ENCODE assay signal across 12 cellular contexts in the genomic region with DNA sequence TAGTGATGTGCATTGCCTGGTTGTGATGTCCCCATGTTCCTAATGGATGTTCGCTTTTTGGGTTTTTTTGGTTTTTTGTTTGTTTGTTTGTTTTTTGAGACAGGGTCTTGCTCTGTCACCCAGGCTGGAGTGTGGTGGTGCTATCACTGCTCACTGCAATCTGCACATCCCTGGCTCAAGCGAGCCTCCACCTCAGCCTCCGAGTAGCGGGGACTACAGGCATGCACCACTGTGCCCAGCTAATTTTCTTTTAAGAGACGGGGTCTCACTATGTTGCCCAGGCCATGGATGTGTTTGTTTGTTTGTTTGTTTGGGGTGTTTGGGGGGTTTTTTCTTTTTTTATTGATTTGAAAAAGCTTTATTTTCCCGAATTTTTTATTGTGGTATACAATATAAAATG. TPM values are rescaled to one million over a fixed set of nuclear protein-coding genes. Genes with fewer than 3 reads are reported as not detected.
DNase-seq lines count a peak whose midpoint lies in the region; ATAC-seq and TF ChIP-seq lines count a peak whose summit lies in the region.
"Had no signal": no experiment of that assay in that cellular context is flagged by ENCODE, and none has a peak within 500 bp of the region (broad histone marks: within the 10 kb centered on the region; RNA-seq: fewer than 3 reads in every experiment).

No MANE protein-coding gene starts in this region.

- H3K4me1 ChIP-seq in CD8-positive, alpha-beta T cell (ENCODE audit: insufficient read depth, low read length) = peaks cover 10% of the 10 kb centered on the region
- peaks cover 4 to 54% (median 5%) of the 10 kb centered on the region in 3 donors for H3K4me1 ChIP-seq in gastroesophageal sphincter

- no peak for TF ChIP-seq POLR2A in gastroesophageal sphincter (IDR thresholded peaks at IDR 0.05)

- intact Hi-C loops in CD8-positive, alpha-beta T cell (cut with DNase I, micrococcal nuclease) = no loop called here
- intact Hi-C loops in sciatic nerve (cut with DNase I) = no loop called here

- no peak overlapping the region for H3K27ac Mint-ChIP-seq in CD8-positive, alpha-beta T cell

- H3K4me1 Mint-ChIP-seq in CD8-positive, alpha-beta T cell (ENCODE audit: low read depth) = peaks cover 18% of the 10 kb centered on the region

- H3K27me3 ChIP-seq in CD8-positive, alpha-beta T cell (ENCODE audit: insufficient read depth, low read length) = no peaks in the 10 kb centered on the region
- H3K27me3 ChIP-seq in gastroesophageal sphincter = peaks cover 5% of the 10 kb centered on the region

- no peaks in the 10 kb centered on the region for H3K36me3 Mint-ChIP-seq in CD8-positive, alpha-beta T cell

- 41 to 42% methylated on average over 4 to 6 of the region's 6 CpGs for WGBS in gastroesophageal sphincter (ENCODE audit: low coverage in 1 of 2), 2 donors

- in situ Hi-C loops in GM13976 (cut with MboI; ENCODE audit: low sequenced_read_pairs, unreplicated experiment) = no loop called here

- H3K27me3 Mint-ChIP-seq in CD8-positive, alpha-beta T cell (ENCODE audit: low read depth) = peaks cover 24% of the 10 kb centered on the region

- H3K4me3 ChIP-seq in CD8-positive, alpha-beta T cell (ENCODE audit: low read depth, low read length) = no peak overlapping the region
- peak overlapping the region; percentile 88 for H3K4me3 ChIP-seq in WI38 (ENCODE audit: low read depth, low read length)
- H3K4me3 ChIP-seq in gastroesophageal sphincter = peak overlapping the region; percentile 93 to 99

- CTCF ChIA-PET in CD8-positive, alpha-beta T cell (lab: Charles Lee) = interaction anchor here (1.0 to 1.2 kb wide), 2 partner anchors 15 to 127 kb away, joined by 3 read pairs; no protein-coding TSS in a partner anchor

- H3K4me3 Mint-ChIP-seq in CD8-positive, alpha-beta T cell = peak overlapping the region; percentile 64

- no peak for TF ChIP-seq CTCF in CD8-positive, alpha-beta T cell (IDR thresholded peaks at IDR 0.05)
- TF ChIP-seq CTCF in WI38 (IDR thresholded peaks at IDR 0.05; ENCODE audit: low read depth, low read length) = no peak
- no peak for TF ChIP-seq CTCF in gastroesophageal sphincter (IDR thresholded peaks at IDR 0.05)
- TF ChIP-seq CTCF in GM13976 (IDR thresholded peaks at IDR 0.05; ENCODE audit: borderline replicate concordance, control extremely low read depth, extremely low read depth, insufficient read depth, missing control alignments) = no peak

- no peaks in the 10 kb centered on the region for H3K36me3 ChIP-seq in CD8-positive, alpha-beta T cell (ENCODE audit: insufficient read depth, low read length)
- H3K36me3 ChIP-seq in gastroesophageal sphincter = no peaks in the 10 kb centered on the region

- no peaks in the 10 kb centered on the region for H3K9me3 ChIP-seq in CD8-positive, alpha-beta T cell (ENCODE audit: low read length)
- peaks cover 0 to 10% (median 0%) of the 10 kb centered on the region in 3 donors for H3K9me3 ChIP-seq in gastroesophageal sphincter

- ATAC-seq in CD8-positive, alpha-beta T cell = no peak
- ATAC-seq in gastroesophageal sphincter = no peak
- peak; percentile 6 for ATAC-seq in sciatic nerve
- no peak for ATAC-seq in GM19023 (IDR thresholded peaks at IDR 0.05; ENCODE audit: unreplicated experiment)
- ATAC-seq: Panc1 had no signal

- POLR2A ChIA-PET in CD8-positive, alpha-beta T cell (lab: Charles Lee) = no interaction called here

- peak in 1 of 7 experiments; percentile 2 for DNase-seq in CD8-positive, alpha-beta T cell
- DNase-seq in sciatic nerve (ENCODE audit: low spot score) = no peak
- DNase-seq in iPS-NIHi7 (ENCODE audit: extremely low spot score) = no peak
- DNase-seq in DMS153 treated with DMSO at 0.1 percent for 48 hours (lab: John Stamatoyannopoulos, UW; ENCODE audit: unreplicated experiment) = no peak
- DNase-seq in GM13976 (ENCODE audit: low spot score) = no peak
- DNase-seq: activated gamma-delta T cell, DND-41, Karpas-422 had no signal

- H3K27ac ChIP-seq in CD8-positive, alpha-beta T cell (ENCODE audit: low read depth, low read length) = no peak overlapping the region
- H3K27ac ChIP-seq in gastroesophageal sphincter = peak overlapping the region in 2 of 4 donors; percentile 98 to 100

- peaks cover 25% of the 10 kb centered on the region for H3K9me3 Mint-ChIP-seq in CD8-positive, alpha-beta T cell

- no peak for TF ChIP-seq EP300 in gastroesophageal sphincter (IDR thresholded peaks at IDR 0.05)

RNA-seq across cellular contexts. Expression of a gene that starts 2.1 kb away (rescaled TPM):
- total RNA-seq in CD8-positive, alpha-beta T cell = 10 to 100 TPM; 74.4 to 80.6 TPM
- total RNA-seq in gastroesophageal sphincter (1,000 to 10,000 TPM in 3 of 4 donors, 100 to 1,000 TPM in 1; 720 to 1,286 (median 1,215) TPM), sciatic nerve (397 TPM)

RNA-seq across cellular contexts. Expression of a gene that starts 55.4 kb away (rescaled TPM):
- total RNA-seq in CD8-positive, alpha-beta T cell = 1 to 10 TPM in 1 of 2 experiments, under 1 TPM in 1; 0.72 to 1.3 TPM
- total RNA-seq in gastroesophageal sphincter (1 to 10 TPM in 1 of 4 donors, under 1 TPM in 1, not detected in 2; 0.31 to 1.5 TPM), sciatic nerve (2.9 TPM)
